ENCODE assay signal across 16 cellular contexts in the genomic region with DNA sequence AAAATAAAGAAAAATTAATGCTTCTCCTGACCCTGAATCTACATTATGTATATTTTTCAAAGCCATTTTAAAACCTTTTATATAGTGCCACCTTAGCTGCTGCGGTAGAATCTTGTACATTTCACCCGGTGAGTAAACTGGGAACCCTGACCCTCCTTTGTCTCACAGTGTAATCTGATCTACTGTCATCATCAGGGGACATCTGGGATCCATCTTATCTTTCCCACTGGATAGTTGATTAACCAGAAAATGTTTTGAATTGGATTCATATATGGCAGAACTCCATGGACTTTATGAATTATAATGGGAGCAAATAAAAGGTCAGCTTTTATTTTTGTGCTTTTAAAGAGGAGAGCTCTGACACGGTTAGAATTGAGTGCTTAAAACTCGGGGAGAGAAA.
DNase-seq lines count a peak whose midpoint lies in the region; ATAC-seq and TF ChIP-seq lines count a peak whose summit lies in the region.
"Had no signal": no experiment of that assay in that cellular context is flagged by ENCODE, and none has a peak within 500 bp of the region (broad histone marks: within the 10 kb centered on the region; RNA-seq: fewer than 3 reads in every experiment).

No MANE protein-coding gene starts in this region.

- H3K27ac ChIP-seq in IMR-90 (ENCODE audit: insufficient read depth, low read length) (no peak overlapping the region), tibial artery (no peak overlapping the region)
- H3K27ac ChIP-seq in naive thymus-derived CD4-positive, alpha-beta T cell (ENCODE audit: low read depth, low read length): no peak overlapping the region
- H3K27ac ChIP-seq: gastrocnemius medialis, prostate gland had no signal

- POLR2A ChIA-PET in IMR-90 (lab: Charles Lee; ENCODE audit: unreplicated experiment): no interaction called here
- POLR2A ChIA-PET in naive thymus-derived CD4-positive, alpha-beta T cell (lab: Charles Lee): no interaction called here

- no peak overlapping the region for H2BK5ac ChIP-seq in IMR-90 (ENCODE audit: low read depth, low read length, poor library complexity, severe bottlenecking)

- WGBS in IMR-90 (ENCODE audit: extremely low coverage in 2 of 2, insufficient read length in 1 of 2), 2 experiments: no CpG with 5 or more reads among the region's 4 CpGs

- H2AK9ac ChIP-seq in IMR-90 (replicated peaks; ENCODE audit: low read depth, low read length, poor library complexity): no peak overlapping the region

- CTCF ChIA-PET in IMR-90 (lab: Yijun Ruan, JAX): interaction anchor here (0.7 to 1.1 kb wide), 2 partner anchors 13 to 22 kb away, joined by 3 read pairs; no protein-coding TSS in a partner anchor
- CTCF ChIA-PET in naive thymus-derived CD4-positive, alpha-beta T cell (lab: Charles Lee): no interaction called here

- H3K27ac Mint-ChIP-seq in naive thymus-derived CD4-positive, alpha-beta T cell: no peak overlapping the region
- H3K27ac Mint-ChIP-seq: activated CD8-positive, alpha-beta T cell treated with anti-CD3 and anti-CD28 coated beads, Interleukin-2, amount 10 ng/mL, durations not matched to agents 7 days and 5 days had no signal

- H3K27me3 ChIP-seq in IMR-90 (ENCODE audit: control insufficient read depth, insufficient read depth, low read length) (no peaks in the 10 kb centered on the region), tibial artery (no peaks in the 10 kb centered on the region)
- H3K27me3 ChIP-seq in naive thymus-derived CD4-positive, alpha-beta T cell (ENCODE audit: control insufficient read depth in 2 of 2, insufficient read depth in 2 of 2, low read length in 2 of 2): no peaks in the 10 kb centered on the region
- H3K27me3 ChIP-seq: gastrocnemius medialis, testis had no signal

- H2AFZ ChIP-seq in IMR-90 (replicated peaks; ENCODE audit: low read length, poor library complexity): no peak overlapping the region

- ATAC-seq in IMR-90 (ENCODE audit: low read depth) (no peak), HG03439 (IDR thresholded peaks at IDR 0.05; ENCODE audit: unreplicated experiment) (no peak), HG02973 (IDR thresholded peaks at IDR 0.05; ENCODE audit: unreplicated experiment) (no peak)
- ATAC-seq in naive thymus-derived CD4-positive, alpha-beta T cell: no peak
- ATAC-seq: activated CD8-positive, alpha-beta T cell treated with anti-CD3 and anti-CD28 coated beads, Interleukin-2, amount 10 ng/mL, durations not matched to agents 7 days and 5 days; gastrocnemius medialis; mucosa of descending colon; Right ventricle myocardium inferior had no signal

- no peaks in the 10 kb centered on the region for H3K4me1 Mint-ChIP-seq in naive thymus-derived CD4-positive, alpha-beta T cell

- no peak overlapping the region for H2BK120ac ChIP-seq in IMR-90 (ENCODE audit: low read depth, low read length)

- H2BK15ac ChIP-seq in IMR-90 (ENCODE audit: low read depth, low read length): no peak overlapping the region

- H3K23ac ChIP-seq in IMR-90 (ENCODE audit: low read depth, low read length): no peak overlapping the region

- BruUV-seq in IMR-90 (replicated peaks; lab: Mats Ljungman, UMichigan): no TSS peak

- DNase-seq in AG20443 (ENCODE audit: low spot score) (peak; percentile 20), IMR-90 (peak; percentile 46), NCI-H510A treated with DMSO at 0.1 percent for 48 hours (lab: John Stamatoyannopoulos, UW) (peak; percentile 57), fibroblast of the aortic adventitia (ENCODE audit: low read depth) (peak; percentile 53), tibial artery (no peak)
- no peak for DNase-seq in naive thymus-derived CD4-positive, alpha-beta T cell
- DNase-seq: ACHN; activated CD8-positive, alpha-beta T cell treated with anti-CD3 and anti-CD28 coated beads, Interleukin-2, amount 10 ng/mL, durations not matched to agents 7 days and 5 days; gastrocnemius medialis; mucosa of descending colon; NCI-H526 treated with DMSO at 0.1 percent for 48 hours; testis had no signal

- peaks cover 4% of the 10 kb centered on the region; the same call in 1 of the 2 replicates for H3K9me1 ChIP-seq in IMR-90 (ENCODE audit: insufficient read depth, low read length)

- no peak overlapping the region for H3K14ac ChIP-seq in IMR-90 (replicated peaks; ENCODE audit: low read depth, low read length)

- 0 out of 4 replicates have a peak, but pooled peaks cover 0 to 3% of the 10 kb centered on the region in 2 experiments for H3K79me1 ChIP-seq in IMR-90 (ENCODE audit: low read depth in 1 of 2, low read length in 2 of 2)

- in situ Hi-C loops in IMR-90 (cut with MboI; ENCODE audit: low sequenced_read_pairs): no loop called here

- H3K9me3 Mint-ChIP-seq in naive thymus-derived CD4-positive, alpha-beta T cell: peaks cover 0 to 5% (median 0%) of the 10 kb centered on the region in 11 donors

- H4K5ac ChIP-seq in IMR-90 (ENCODE audit: low read depth, low read length): no peak overlapping the region

- H2AK5ac ChIP-seq in IMR-90 (ENCODE audit: low read depth, low read length): no peak overlapping the region

- no peaks in the 10 kb centered on the region for H3K36me3 Mint-ChIP-seq in naive thymus-derived CD4-positive, alpha-beta T cell

- no peak overlapping the region for H3K4ac ChIP-seq in IMR-90 (ENCODE audit: low read depth, low read length)

- H3K4me3 Mint-ChIP-seq in naive thymus-derived CD4-positive, alpha-beta T cell: no peak overlapping the region
- H3K4me3 Mint-ChIP-seq: activated CD8-positive, alpha-beta T cell treated with anti-CD3 and anti-CD28 coated beads, Interleukin-2, amount 10 ng/mL, durations not matched to agents 7 days and 5 days had no signal

- no peak overlapping the region for H3K4me2 ChIP-seq in IMR-90 (ENCODE audit: low read depth, low read length)

- H3K36me3 ChIP-seq in IMR-90 (ENCODE audit: control insufficient read depth, insufficient read depth, low read length) (no peaks in the 10 kb centered on the region), tibial artery (no peaks in the 10 kb centered on the region)
- no peaks in the 10 kb centered on the region for H3K36me3 ChIP-seq in naive thymus-derived CD4-positive, alpha-beta T cell (ENCODE audit: control insufficient read depth in 2 of 3, insufficient read depth in 3 of 3, low read length in 3 of 3)
- H3K36me3 ChIP-seq: gastrocnemius medialis, prostate gland had no signal

- H3K18ac ChIP-seq in IMR-90 (ENCODE audit: low read depth, low read length): no peak overlapping the region

- H3K9ac ChIP-seq in IMR-90 (ENCODE audit: low read depth, low read length): no peak overlapping the region

- peaks cover 6% of the 10 kb centered on the region; the same call in 1 of the 2 replicates for H3K4me1 ChIP-seq in IMR-90 (ENCODE audit: control insufficient read depth, insufficient read depth, low read length)
- H3K4me1 ChIP-seq in naive thymus-derived CD4-positive, alpha-beta T cell (ENCODE audit: control insufficient read depth in 2 of 2, insufficient read depth in 2 of 2, low read length in 2 of 2): no peaks in the 10 kb centered on the region
- H3K4me1 ChIP-seq in tibial artery: peaks cover 0 to 10% (median 0%) of the 10 kb centered on the region in 4 donors
- H3K4me1 ChIP-seq: prostate gland, testis had no signal

- no peak for TF ChIP-seq CTCF in IMR-90 (conservative IDR thresholded peaks at IDR 0.05; ENCODE audit: low read depth, low read length)
- TF ChIP-seq CTCF in fibroblast of the aortic adventitia (IDR thresholded peaks at IDR 0.05; ENCODE audit: insufficient read depth, low read length): no peak
- no peak for TF ChIP-seq CTCF in tibial artery (IDR thresholded peaks at IDR 0.05)

- no peak overlapping the region for H4K8ac ChIP-seq in IMR-90 (ENCODE audit: low read depth in 2 of 2, low read length in 2 of 2)

- H3K4me3 ChIP-seq in IMR-90 (ENCODE audit: insufficient read depth, low read depth, low read length) (no peak overlapping the region), fibroblast of the aortic adventitia (ENCODE audit: low read depth, low read length) (no peak overlapping the region), tibial artery (no peak overlapping the region)
- H3K4me3 ChIP-seq in naive thymus-derived CD4-positive, alpha-beta T cell (ENCODE audit: low read length): no peak overlapping the region
- H3K4me3 ChIP-seq: gastrocnemius medialis, mucosa of descending colon, prostate gland, testis had no signal

- intact Hi-C loops in IMR-90 (cut with micrococcal nuclease): no loop called here
- intact Hi-C loops in naive thymus-derived CD4-positive, alpha-beta T cell (cut with micrococcal nuclease): no loop called here
- intact Hi-C loops in tibial artery (cut with DNase I; ENCODE audit: low total_unique reads): no loop called here

- H3K56ac ChIP-seq in IMR-90 (ENCODE audit: extremely low read depth, insufficient read depth, low read length): no peak overlapping the region

- no peaks in the 10 kb centered on the region for H4K20me1 ChIP-seq in IMR-90 (ENCODE audit: insufficient read depth, low read length)

- no peak for TF ChIP-seq POLR2A in IMR-90 (IDR thresholded peaks at IDR 0.05; ENCODE audit: low read depth, low read length)

- no peaks in the 10 kb centered on the region for H3K9me3 ChIP-seq in IMR-90 (ENCODE audit: control insufficient read depth, insufficient read depth, low read length)
- H3K9me3 ChIP-seq in naive thymus-derived CD4-positive, alpha-beta T cell (ENCODE audit: control insufficient read depth in 2 of 3, low read length in 3 of 3): no peaks in the 10 kb centered on the region
- H3K9me3 ChIP-seq in tibial artery: no peaks in the 10 kb centered on the region
- H3K9me3 ChIP-seq: gastrocnemius medialis, mucosa of descending colon, prostate gland, testis had no signal

- TF ChIP-seq RAD21 in IMR-90 (IDR thresholded peaks at IDR 0.05; ENCODE audit: low read length): no peak

- H3K27me3 Mint-ChIP-seq in naive thymus-derived CD4-positive, alpha-beta T cell: peaks cover 0 to 2% (median 0%) of the 10 kb centered on the region in 5 donors

- H4K91ac ChIP-seq in IMR-90 (ENCODE audit: insufficient read depth, low read depth, low read length): no peak overlapping the region

- dilution Hi-C loops in IMR-90 (cut with HindIII; ENCODE audit: low sequenced_read_pairs, unreplicated experiment): no loop called here

- no peak overlapping the region for H2BK20ac ChIP-seq in IMR-90 (ENCODE audit: low read depth, low read length)

TF ChIP-seq in IMR-90, 13 proteins besides CTCF, POLR2A, EP300 and RAD21 (continues in another document):
- TF ChIP-seq ELK1 (IDR thresholded peaks at IDR 0.05; ENCODE audit: borderline replicate concordance, low read depth, low read length) (no peak), RFX5 (IDR thresholded peaks at IDR 0.05; ENCODE audit: low read depth, low read length) (no peak), CHD1 (IDR thresholded peaks at IDR 0.05; ENCODE audit: low read depth, low read length) (no peak), FOS (IDR thresholded peaks at IDR 0.05; ENCODE audit: low read depth, low read length) (no peak)

Comparison
In these comparisons a context has a peak if more than half of its experiments do, and no peak if none do; other contexts are left out.
1. DNase-seq: peak in AG20443 (single experiment), IMR-90 (single experiment), NCI-H510A treated with DMSO at 0.1 percent for 48 hours (single experiment) and fibroblast of the aortic adventitia (single experiment); none in naive thymus-derived CD4-positive, alpha-beta T cell (0 of 9) and tibial artery (0 of 2).